ENCODE assay signal across 8 cellular contexts in the genomic region with DNA sequence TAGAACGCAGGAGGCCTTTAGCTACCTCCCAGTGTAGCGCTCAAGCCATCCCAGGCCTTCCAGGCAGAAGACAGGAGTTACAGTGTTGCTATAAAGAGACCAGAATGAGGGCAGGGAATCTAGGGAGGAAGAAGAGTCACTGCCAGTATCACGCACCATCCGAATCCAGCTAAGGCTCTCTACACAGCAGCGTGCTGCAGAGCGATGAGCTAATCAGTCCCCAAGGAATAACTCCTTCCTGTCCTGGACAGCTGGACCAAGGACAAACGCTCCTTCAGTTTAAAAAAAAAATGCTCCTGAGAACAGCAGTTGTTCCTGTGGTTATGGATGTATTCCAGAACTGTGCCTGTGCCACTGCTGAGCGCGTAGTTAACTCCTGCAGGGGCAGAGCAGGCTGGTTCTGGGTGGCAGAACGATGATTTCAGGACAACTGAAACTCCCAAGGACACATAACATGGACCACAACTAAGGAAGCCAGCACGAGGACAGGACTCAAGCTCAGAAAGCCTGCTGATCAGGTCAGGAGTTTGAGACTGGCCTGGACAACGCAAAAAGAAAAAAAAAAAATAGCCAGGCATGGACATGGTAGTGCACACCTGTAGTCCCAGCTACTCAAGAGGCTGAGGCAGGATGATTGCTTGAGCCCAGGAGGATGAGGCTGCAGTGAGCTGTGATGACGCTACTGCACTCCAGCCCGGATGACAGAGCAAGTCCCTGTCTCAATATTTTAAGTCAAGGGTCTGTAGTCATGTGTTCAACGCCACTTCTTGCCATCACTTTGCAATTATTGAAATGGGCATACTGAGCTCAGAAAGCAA. TPM values are rescaled to one million over a fixed set of nuclear protein-coding genes. Genes with fewer than 3 reads are reported as not detected.
DNase-seq lines count a peak whose midpoint lies in the region; ATAC-seq and TF ChIP-seq lines count a peak whose summit lies in the region.

No MANE protein-coding gene starts in this region.

- POLR2A ChIA-PET in activated CD8-positive, alpha-beta T cell treated with anti-CD3 and anti-CD28 coated beads for 36 hours (lab: Charles Lee) = interaction anchor here (0.7 to 18.1 kb wide), 6 partner anchors 14 to 54 kb away, joined by 3 to 264 read pairs (median 4); a partner anchor contains a TSS

- TF ChIP-seq CTCF in activated CD8-positive, alpha-beta T cell treated with anti-CD3 and anti-CD28 coated beads for 36 hours (IDR thresholded peaks at IDR 0.05) = no peak
- no peak for TF ChIP-seq CTCF in heart right ventricle (IDR thresholded peaks at IDR 0.05)
- no peak for TF ChIP-seq CTCF in foreskin keratinocyte (conservative IDR thresholded peaks at IDR 0.05)

- H3K4me1 ChIP-seq in HAP-1 = peaks cover 10% of the 10 kb centered on the region
- peaks cover 40 to 89% (median 78%) of the 10 kb centered on the region in 9 donors for H3K4me1 ChIP-seq in heart right ventricle
- peaks cover 16 to 80% (median 71%) of the 10 kb centered on the region in 5 donors for H3K4me1 ChIP-seq in subcutaneous abdominal adipose tissue (ENCODE audit: control insufficient read depth in 5 of 5, insufficient read depth in 5 of 5, low read length in 5 of 5)
- peaks cover 22% of the 10 kb centered on the region for H3K4me1 ChIP-seq in foreskin keratinocyte

- peak overlapping the region in 2 of 5 donors; percentile 0 to 12 for H3K9ac ChIP-seq in subcutaneous abdominal adipose tissue (ENCODE audit: low read length in 5 of 5)

- 12 to 16% methylated on average over 15 of the region's 15 CpGs for WGBS in heart right ventricle, 2 donors

- H3K4me1 Mint-ChIP-seq in activated CD8-positive, alpha-beta T cell treated with anti-CD3 and anti-CD28 coated beads for 36 hours (ENCODE audit: low read depth) = peaks cover 54% of the 10 kb centered on the region

- H3K36me3 ChIP-seq in HAP-1 (replicated peaks) = peaks cover 57% of the 10 kb centered on the region
- peaks cover 0 to 46% (median 14%) of the 10 kb centered on the region in 9 donors for H3K36me3 ChIP-seq in heart right ventricle
- peaks cover 0 to 34% (median 32%) of the 10 kb centered on the region in 5 donors for H3K36me3 ChIP-seq in subcutaneous abdominal adipose tissue (ENCODE audit: control insufficient read depth in 5 of 5, insufficient read depth in 5 of 5, low read length in 5 of 5)

- ATAC-seq in activated CD8-positive, alpha-beta T cell treated with anti-CD3 and anti-CD28 coated beads for 36 hours = no peak
- ATAC-seq in heart right ventricle = peak; percentile 20 to 56 (median 37)
- no peak for ATAC-seq in foreskin keratinocyte
- no peak for ATAC-seq in HG03342 (IDR thresholded peaks at IDR 0.05; ENCODE audit: unreplicated experiment)

- CTCF ChIA-PET in activated CD8-positive, alpha-beta T cell treated with anti-CD3 and anti-CD28 coated beads for 36 hours (lab: Charles Lee) = interaction anchor here (0.9 to 6.1 kb wide), 15 partner anchors 8 to 213 kb away, joined by 3 to 68 read pairs (median 4); a partner anchor contains a TSS

- H3K27ac Mint-ChIP-seq in activated CD8-positive, alpha-beta T cell treated with anti-CD3 and anti-CD28 coated beads for 36 hours = no peak overlapping the region

- intact Hi-C loops in activated CD8-positive, alpha-beta T cell treated with anti-CD3 and anti-CD28 coated beads for 36 hours (cut with micrococcal nuclease) = no loop called here
- intact Hi-C loops in heart right ventricle (cut with DNase I) = loop anchor here in 4 of 10 donors (2.0 kb wide), 2 partner anchors 14 to 18 kb away; a partner anchor contains a TSS

- H3K36me3 Mint-ChIP-seq in activated CD8-positive, alpha-beta T cell treated with anti-CD3 and anti-CD28 coated beads for 36 hours (ENCODE audit: low read depth) = peaks cover 22% of the 10 kb centered on the region

- peak overlapping the region; percentile 29 for H3K4me3 Mint-ChIP-seq in activated CD8-positive, alpha-beta T cell treated with anti-CD3 and anti-CD28 coated beads for 36 hours

- DNase-seq in HAP-1 (ENCODE audit: low spot score in 2 of 2) (no peak), heart right ventricle (peak in 1 of 2 donors; percentile 81), foreskin keratinocyte (no peak), retina (no peak)
- no peak for DNase-seq in activated CD8-positive, alpha-beta T cell treated with anti-CD3 and anti-CD28 coated beads for 36 hours
- DNase-seq in stimulated activated CD4-positive, alpha-beta T cell treated with anti-CD3 and anti-CD28 coated beads, Interleukin-2, amount 100 ng/mL, for 48 hours = no peak

- no peaks in the 10 kb centered on the region for H3K9me3 Mint-ChIP-seq in activated CD8-positive, alpha-beta T cell treated with anti-CD3 and anti-CD28 coated beads for 36 hours

- no peaks in the 10 kb centered on the region for H3K27me3 Mint-ChIP-seq in activated CD8-positive, alpha-beta T cell treated with anti-CD3 and anti-CD28 coated beads for 36 hours

- no peaks in the 10 kb centered on the region for H3K27me3 ChIP-seq in HAP-1 (ENCODE audit: low read depth)
- H3K27me3 ChIP-seq in heart right ventricle = no peaks in the 10 kb centered on the region
- H3K27me3 ChIP-seq in subcutaneous abdominal adipose tissue (ENCODE audit: control insufficient read depth in 5 of 5, insufficient read depth in 4 of 5, low read length in 5 of 5) = no peaks in the 10 kb centered on the region
- no peaks in the 10 kb centered on the region for H3K27me3 ChIP-seq in foreskin keratinocyte

- H3K4me3 ChIP-seq in HAP-1 = peak overlapping the region; percentile 70
- peak overlapping the region in 9 of 10 donors; percentile 66 to 98 (median 93) for H3K4me3 ChIP-seq in heart right ventricle
- peak overlapping the region in 4 of 5 donors; percentile 12 to 47 (median 25) for H3K4me3 ChIP-seq in subcutaneous abdominal adipose tissue (ENCODE audit: low read depth in 1 of 5, low read length in 5 of 5)

- no peaks in the 10 kb centered on the region for H3K9me3 ChIP-seq in HAP-1
- no peaks in the 10 kb centered on the region for H3K9me3 ChIP-seq in heart right ventricle
- no peaks in the 10 kb centered on the region for H3K9me3 ChIP-seq in subcutaneous abdominal adipose tissue (ENCODE audit: control insufficient read depth in 5 of 5, low read length in 5 of 5)

- in situ Hi-C loops in HAP-1 (cut with MboI; ENCODE audit: low sequenced_read_pairs) = no loop called here

- H3K27ac ChIP-seq in heart right ventricle = peak overlapping the region; percentile 78 to 98 (median 92)
- H3K27ac ChIP-seq in subcutaneous abdominal adipose tissue (ENCODE audit: low read depth, low read length) = peak overlapping the region; percentile 26
- no peak overlapping the region for H3K27ac ChIP-seq in foreskin keratinocyte

RNA-seq across cellular contexts. Expression of a gene that starts 2.6 kb away (rescaled TPM):
- 1 to 10 TPM; 7.8 to 8.5 TPM for total RNA-seq in activated CD8-positive, alpha-beta T cell treated with anti-CD3 and anti-CD28 coated beads for 36 hours
- 10 to 100 TPM; 10.5 to 21.6 (median 17.3) TPM for total RNA-seq in heart right ventricle
- polyA plus RNA-seq in heart right ventricle = 10 to 100 TPM; 14.3 to 30.5 TPM
- total RNA-seq in foreskin keratinocyte = 1.7 and 2.7 TPM in 2 replicates
- polyA plus RNA-seq in foreskin keratinocyte = 2.7 and 5.0 TPM in 2 replicates

RNA-seq across cellular contexts. Expression of a gene that starts 14.8 kb away (rescaled TPM):
- 10 to 100 TPM; 87.9 to 89.4 TPM for total RNA-seq in activated CD8-positive, alpha-beta T cell treated with anti-CD3 and anti-CD28 coated beads for 36 hours
- total RNA-seq in heart right ventricle (10 to 100 TPM; 11.1 to 29.2 (median 15.3) TPM), foreskin keratinocyte (64.2 and 65.6 TPM in 2 replicates)
- polyA plus RNA-seq in heart right ventricle (10 to 100 TPM; 18.5 to 31.1 TPM), foreskin keratinocyte (46.8 and 61.1 TPM in 2 replicates)

RNA-seq across cellular contexts. Expression of a gene that starts 18.9 kb away (rescaled TPM):
- 1,000 to 10,000 TPM; 9,109 to 9,234 TPM for total RNA-seq in activated CD8-positive, alpha-beta T cell treated with anti-CD3 and anti-CD28 coated beads for 36 hours
- 1,000 to 10,000 TPM; 4,081 to 7,888 (median 4,666) TPM for total RNA-seq in heart right ventricle
- 1,000 to 10,000 TPM; 5,840 to 6,426 TPM for polyA plus RNA-seq in heart right ventricle
- total RNA-seq in foreskin keratinocyte = 6,442 and 6,736 TPM in 2 replicates
- polyA plus RNA-seq in foreskin keratinocyte = 7,678 and 8,217 TPM in 2 replicates

RNA-seq across cellular contexts. Expression of a gene that starts 53.9 kb away (rescaled TPM):
- total RNA-seq in activated CD8-positive, alpha-beta T cell treated with anti-CD3 and anti-CD28 coated beads for 36 hours = 100 to 1,000 TPM; 273 to 277 TPM
- total RNA-seq in heart right ventricle = 100 to 1,000 TPM; 125 to 201 (median 153) TPM
- polyA plus RNA-seq in heart right ventricle = 100 to 1,000 TPM; 129 to 265 TPM
- 156 and 174 TPM in 2 replicates for total RNA-seq in foreskin keratinocyte
- 90.9 and 98.5 TPM in 2 replicates for polyA plus RNA-seq in foreskin keratinocyte

RNA-seq across cellular contexts. Expression of a gene that starts 59.4 kb away (rescaled TPM):
- total RNA-seq in activated CD8-positive, alpha-beta T cell treated with anti-CD3 and anti-CD28 coated beads for 36 hours = 100 to 1,000 TPM; 195 to 196 TPM
- total RNA-seq in heart right ventricle (10 to 100 TPM in 8 of 10 donors, 1 to 10 TPM in 2; 8.4 to 18.8 (median 13.1) TPM), foreskin keratinocyte (64.5 and 86.2 TPM in 2 replicates)
- polyA plus RNA-seq in heart right ventricle (1 to 10 TPM; 5.4 to 5.8 TPM), foreskin keratinocyte (26.1 and 35.7 TPM in 2 replicates)

Comparison
In these comparisons a context has a peak if more than half of its experiments do, and no peak if none do; other contexts are left out.
1. H3K4me3 ChIP-seq: peak in every context shown above with its lines; median percentile 93 in heart right ventricle; 70 in HAP-1; 25 in subcutaneous abdominal adipose tissue.
2. ATAC-seq: peak in heart right ventricle (8 of 8); none in activated CD8-positive, alpha-beta T cell treated with anti-CD3 and anti-CD28 coated beads for 36 hours (single experiment), foreskin keratinocyte (single experiment) and HG03342 (single experiment).